14 cellular contexts compared by ENCODE assay signal in the genomic region with DNA sequence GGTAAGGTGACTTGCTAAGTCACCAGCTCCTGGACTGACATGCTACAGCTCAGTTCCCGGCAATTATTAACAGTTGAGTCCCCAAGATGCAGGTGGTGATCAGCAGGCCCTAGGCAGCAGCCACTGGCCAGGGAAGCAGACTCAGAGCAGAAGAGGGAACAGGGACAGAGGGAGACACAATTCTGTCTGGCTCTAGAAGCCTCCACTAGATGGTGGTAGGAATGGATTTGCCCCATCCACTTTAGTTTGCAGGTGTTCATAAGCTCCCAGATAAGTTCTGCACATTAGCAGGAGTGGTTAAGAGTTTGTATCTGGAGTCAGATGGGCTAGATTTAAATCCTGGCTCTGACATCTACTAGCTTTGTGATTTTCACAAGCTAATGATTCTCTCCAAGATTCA.
"Had no signal": no experiment of that assay in that cellular context is flagged by ENCODE, and none has a peak within 500 bp of the region (broad histone marks: within the 10 kb centered on the region; RNA-seq: fewer than 3 reads in every experiment).

No MANE protein-coding gene starts in this region.

- H3K27ac Mint-ChIP-seq: activated CD8-positive, alpha-beta T cell treated with anti-CD3 and anti-CD28 coated beads for 36 hours; activated naive CD8-positive, alpha-beta T cell; memory B cell; type B pancreatic cell had no signal

- H3K9me3 Mint-ChIP-seq: activated CD8-positive, alpha-beta T cell treated with anti-CD3 and anti-CD28 coated beads for 36 hours; memory B cell; type B pancreatic cell had no signal

- ATAC-seq: activated CD8-positive, alpha-beta T cell treated with anti-CD3 and anti-CD28 coated beads for 36 hours; stimulated activated naive CD8-positive, alpha-beta T cell treated with anti-CD3 and anti-CD28 coated beads, Interleukin-15, Interleukin-2, amounts not matched to agents 100 U/mL and 50 U/mL, for 24 hours had no signal

- H3K4me3 ChIP-seq: sigmoid colon, suprapubic skin had no signal

- H3K36me3 ChIP-seq: brain microvascular endothelial cell, sigmoid colon, suprapubic skin had no signal

- H3K4me1 ChIP-seq: suprapubic skin had no signal

- H3K4me3 Mint-ChIP-seq: activated CD8-positive, alpha-beta T cell treated with anti-CD3 and anti-CD28 coated beads for 36 hours; activated naive CD8-positive, alpha-beta T cell; memory B cell; type B pancreatic cell had no signal

- H3K27me3 ChIP-seq: brain microvascular endothelial cell, sigmoid colon, suprapubic skin had no signal

- H3K27me3 Mint-ChIP-seq: activated CD8-positive, alpha-beta T cell treated with anti-CD3 and anti-CD28 coated beads for 36 hours; activated naive CD8-positive, alpha-beta T cell; memory B cell had no signal

- H3K27ac ChIP-seq: brain microvascular endothelial cell, sigmoid colon, suprapubic skin, VCaP had no signal

- H3K4me1 Mint-ChIP-seq: memory B cell had no signal

- H3K36me3 Mint-ChIP-seq: activated naive CD8-positive, alpha-beta T cell; type B pancreatic cell had no signal

- DNase-seq: activated CD4-positive, alpha-beta T cell treated with anti-CD3 and anti-CD28 coated beads for 4 hours; activated CD8-positive, alpha-beta T cell treated with anti-CD3 and anti-CD28 coated beads for 36 hours; amygdala; brain microvascular endothelial cell; dermis blood vessel endothelial cell; sigmoid colon; stimulated activated CD4-positive, alpha-beta T cell treated with anti-CD3 and anti-CD28 coated beads, Interleukin-2, amount 100 ng/mL, for 48 hours; stimulated activated naive CD8-positive, alpha-beta T cell treated with anti-CD3 and anti-CD28 coated beads, Interleukin-15, Interleukin-2, amounts not matched to agents 100 U/mL and 50 U/mL, for 24 hours; T-helper 1 cell had no signal

- H3K9me3 ChIP-seq: sigmoid colon, suprapubic skin had no signal
